Comparison of ENCODE assay signal across 1 cellular context in the genomic region with DNA sequence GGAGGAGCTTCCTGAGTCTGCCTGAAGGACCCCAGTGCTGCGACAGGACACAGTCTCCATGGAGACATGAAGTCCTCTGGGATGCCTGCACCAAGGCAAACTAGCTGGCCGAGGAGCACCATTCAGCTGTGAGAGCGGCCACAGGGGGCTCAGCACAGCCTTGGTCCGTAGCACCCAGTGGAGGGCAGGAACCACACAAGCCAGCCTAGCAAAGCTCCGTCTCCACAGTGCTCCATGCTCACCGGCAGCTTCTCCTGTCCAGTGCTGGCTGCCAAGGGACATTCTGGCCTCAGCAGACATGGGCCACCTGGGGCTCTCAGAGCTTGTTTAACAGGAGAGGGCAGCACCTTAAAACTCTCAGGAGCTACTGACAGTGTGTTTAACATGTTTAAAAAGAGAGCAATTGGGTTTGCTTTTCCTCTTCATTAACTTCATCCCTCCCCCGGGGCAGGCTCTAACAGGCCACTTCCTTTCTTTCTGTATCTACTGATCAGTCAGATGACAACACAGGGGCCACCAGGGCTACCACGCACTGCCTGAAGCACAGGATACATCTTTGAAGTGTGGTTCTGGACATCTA.
TF ChIP-seq lines count a peak whose summit lies in the region.

No MANE protein-coding gene starts in this region.

TF ChIP-seq in WTC11, 78 proteins besides CTCF, POLR2A, EP300 and RAD21 (continued from another document):
- TF ChIP-seq, protein P1, sequence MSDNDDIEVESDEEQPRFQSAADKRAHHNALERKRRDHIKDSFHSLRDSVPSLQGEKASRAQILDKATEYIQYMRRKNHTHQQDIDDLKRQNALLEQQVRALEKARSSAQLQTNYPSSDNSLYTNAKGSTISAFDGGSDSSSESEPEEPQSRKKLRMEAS (CRISPR knock-in tag; IDR thresholded peaks at IDR 0.05), result no peak
- TF ChIP-seq NFE2L1 (CRISPR knock-in tag; IDR thresholded peaks at IDR 0.05), result no peak
- no peak for TF ChIP-seq ZNF121 (CRISPR knock-in tag; IDR thresholded peaks at IDR 0.05)
- TF ChIP-seq FOXJ3 (CRISPR knock-in tag; IDR thresholded peaks at IDR 0.05; ENCODE audit: borderline replicate concordance), result no peak
- TF ChIP-seq NFYB (CRISPR knock-in tag; conservative IDR thresholded peaks at IDR 0.05; ENCODE audit: low read depth), result no peak
- TF ChIP-seq, protein P2, sequence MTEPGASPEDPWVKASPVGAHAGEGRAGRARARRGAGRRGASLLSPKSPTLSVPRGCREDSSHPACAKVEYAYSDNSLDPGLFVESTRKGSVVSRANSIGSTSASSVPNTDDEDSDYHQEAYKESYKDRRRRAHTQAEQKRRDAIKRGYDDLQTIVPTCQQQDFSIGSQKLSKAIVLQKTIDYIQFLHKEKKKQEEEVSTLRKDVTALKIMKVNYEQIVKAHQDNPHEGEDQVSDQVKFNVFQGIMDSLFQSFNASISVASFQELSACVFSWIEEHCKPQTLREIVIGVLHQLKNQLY (CRISPR knock-in tag; IDR thresholded peaks at IDR 0.05), result no peak
- TF ChIP-seq CBFB (CRISPR knock-in tag; IDR thresholded peaks at IDR 0.05; ENCODE audit: low read depth), result no peak
- TF ChIP-seq ZNF396 (CRISPR knock-in tag; IDR thresholded peaks at IDR 0.05; ENCODE audit: borderline replicate concordance), result no peak
